In the genomic region with DNA sequence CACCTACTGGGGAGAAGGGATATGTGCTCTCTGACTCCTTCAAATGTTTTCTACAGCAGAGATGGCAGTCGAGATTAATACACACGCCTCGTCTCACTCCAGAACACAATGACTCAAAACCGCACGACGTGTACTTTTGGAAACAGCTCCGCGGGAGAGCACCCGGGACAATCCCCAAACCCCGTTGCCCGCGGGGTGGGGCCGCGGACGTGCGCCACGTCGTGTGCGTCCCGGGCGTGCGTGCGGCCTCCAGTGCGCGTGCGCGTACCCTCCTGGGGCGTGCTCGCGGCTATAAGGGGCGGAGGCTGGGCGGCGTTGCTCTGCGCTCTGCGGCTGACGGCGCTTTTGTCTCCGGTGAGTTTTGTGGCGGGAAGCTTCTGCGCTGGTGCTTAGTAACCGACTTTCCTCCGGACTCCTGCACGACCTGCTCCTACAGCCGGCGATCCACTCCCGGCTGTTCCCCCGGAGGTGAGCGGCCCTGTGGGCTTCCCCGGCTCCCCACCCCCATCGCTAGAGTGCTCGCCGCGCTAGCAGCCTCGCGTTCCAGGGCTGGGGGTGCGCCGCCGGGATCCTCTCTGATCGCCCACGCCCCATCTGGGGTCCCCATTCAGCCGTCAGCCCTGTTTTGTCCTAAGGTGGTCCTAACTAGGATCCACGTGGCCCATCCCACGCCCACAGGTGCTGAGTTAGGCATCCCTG, we compare ENCODE assay signal across 8 cellular contexts. TPM values are rescaled to one million over a fixed set of nuclear protein-coding genes. Genes with fewer than 3 reads are reported as not detected.
DNase-seq lines count a peak whose midpoint lies in the region; ATAC-seq and TF ChIP-seq lines count a peak whose summit lies in the region.

A gene with protein sequence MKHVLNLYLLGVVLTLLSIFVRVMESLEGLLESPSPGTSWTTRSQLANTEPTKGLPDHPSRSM (plus strand): TSS at position 323 of the 699 bp plus-strand sequence. CDS start 1,391 bp downstream, outside the sequence.

- peaks cover 22% of the 10 kb centered on the region for H3K27me3 Mint-ChIP-seq in GM23338 (ENCODE audit: insufficient read depth, low read depth, poor library complexity)
- H3K27me3 Mint-ChIP-seq in activated T-helper 1 cell treated with anti-CD3 and anti-CD28 coated beads, Interleukin-12 subunit alpha, Interleukin-12 subunit beta, Interleukin-2, Interleukin-4 antibody, amounts not matched to agents 30 ng/mL and 10 ng/mL and 1 ng/mL, durations not matched to agents 14 hours and 24 hours and 36 hours (ENCODE audit: insufficient read depth) = peaks cover 16% of the 10 kb centered on the region
- no peaks in the 10 kb centered on the region for H3K27me3 Mint-ChIP-seq in naive B cell

- H3K4me3 ChIP-seq in DOHH2 (ENCODE audit: low read length) (peak within 1 kb of the TSS; percentile 84), GM23338 (peak within 1 kb of the TSS; percentile 99)

- H3K9me2 ChIP-seq in DOHH2 (replicated peaks; ENCODE audit: control insufficient read depth, low read length) (no peaks in the 10 kb centered on the region), GM23338 (ENCODE audit: insufficient read depth) (no peaks in the 10 kb centered on the region)

- H3K4me1 ChIP-seq in DOHH2 (ENCODE audit: control insufficient read depth, low read length) (peaks cover 46% of the 10 kb centered on the region), GM23338 (ENCODE audit: insufficient read depth) (peaks cover 42% of the 10 kb centered on the region)

- H2AFZ ChIP-seq in GM23338 = peak within 1 kb of the TSS; percentile 93

- peak; percentile 88 for DNase-seq in GM23338 (ENCODE audit: low spot score)
- DNase-seq in Kasumi-1 (lab: John Stamatoyannopoulos, UW) = peak; percentile 84 to 87
- DNase-seq in RKO (ENCODE audit: low spot score) = peak; percentile 97
- peak; percentile 95 for DNase-seq in activated T-helper 1 cell treated with anti-CD3 and anti-CD28 coated beads, Interleukin-12 subunit alpha, Interleukin-12 subunit beta, Interleukin-2, Interleukin-4 antibody, amounts not matched to agents 30 ng/mL and 10 ng/mL and 1 ng/mL, durations not matched to agents 14 hours and 24 hours and 36 hours (ENCODE audit: low spot score)
- peak; percentile 96 for DNase-seq in fibroblast of gingiva (ENCODE audit: low read depth)
- DNase-seq in naive B cell = peak; percentile 95
- peak; percentile 94 to 95 for DNase-seq in stimulated activated effector memory CD8-positive, alpha-beta T cell treated with anti-CD3 and anti-CD28 coated beads, Interleukin-12 subunit alpha, Interleukin-12 subunit beta, amount 100 ng/mL, for 72 hours (ENCODE audit: low spot score in 2 of 2)

- peaks cover 13% of the 10 kb centered on the region; the same call in 1 of the 2 replicates for H4K20me1 ChIP-seq in DOHH2 (ENCODE audit: control insufficient read depth, insufficient read depth, low read depth, low read length)
- peaks cover 12% of the 10 kb centered on the region for H4K20me1 ChIP-seq in GM23338 (replicated peaks; ENCODE audit: insufficient read depth)

- ATAC-seq in GM23338 (peak; percentile 62), naive B cell (ENCODE audit: low read depth in 2 of 2) (peak; percentile 89 to 90)
- peak; percentile 92 for ATAC-seq in stimulated activated effector memory CD8-positive, alpha-beta T cell treated with anti-CD3 and anti-CD28 coated beads, Interleukin-12 subunit alpha, Interleukin-12 subunit beta, amount 100 ng/mL, for 72 hours

- intact Hi-C loops in activated T-helper 1 cell treated with anti-CD3 and anti-CD28 coated beads, Interleukin-12 subunit alpha, Interleukin-12 subunit beta, Interleukin-2, Interleukin-4 antibody, amounts not matched to agents 30 ng/mL and 10 ng/mL and 1 ng/mL, durations not matched to agents 14 hours and 24 hours and 36 hours (cut with micrococcal nuclease) = loop anchor here (1.0 to 10.0 kb wide), 12 partner anchors 21 to 1497 kb away; a partner anchor contains a TSS

- TF ChIP-seq CTCF in DOHH2 (IDR thresholded peaks at IDR 0.05; ENCODE audit: low read depth, low read length, poor library complexity, severe bottlenecking) (no peak), GM23338 (conservative IDR thresholded peaks at IDR 0.05; ENCODE audit: low read depth in 2 of 2) (no peak)

- H3K4me3 Mint-ChIP-seq in GM23338 (peak within 1 kb of the TSS; percentile 93), naive B cell (peak within 1 kb of the TSS; percentile 89 to 99 (median 95))
- peak within 1 kb of the TSS; percentile 96 for H3K4me3 Mint-ChIP-seq in activated T-helper 1 cell treated with anti-CD3 and anti-CD28 coated beads, Interleukin-12 subunit alpha, Interleukin-12 subunit beta, Interleukin-2, Interleukin-4 antibody, amounts not matched to agents 30 ng/mL and 10 ng/mL and 1 ng/mL, durations not matched to agents 14 hours and 24 hours and 36 hours
- H3K4me3 Mint-ChIP-seq in stimulated activated effector memory CD8-positive, alpha-beta T cell treated with anti-CD3 and anti-CD28 coated beads, Interleukin-12 subunit alpha, Interleukin-12 subunit beta, amount 100 ng/mL, for 72 hours = peak within 1 kb of the TSS; percentile 90

- H3K4me2 ChIP-seq in DOHH2 (ENCODE audit: low read length) (peak within 1 kb of the TSS; percentile 94), GM23338 (peak within 1 kb of the TSS; percentile 98)

- H3K27ac ChIP-seq in DOHH2 (ENCODE audit: low read depth, low read length) (peak within 1 kb of the TSS; percentile 53), GM23338 (ENCODE audit: low read depth) (peak within 1 kb of the TSS; percentile 87; the same call in 1 of the 2 replicates)

- peaks cover 17% of the 10 kb centered on the region for H3F3A ChIP-seq in DOHH2 (ENCODE audit: control insufficient read depth, insufficient read depth)
- peaks cover 7% of the 10 kb centered on the region; the same call in 1 of the 2 replicates for H3F3A ChIP-seq in GM23338 (replicated peaks; ENCODE audit: low read depth)

- H3K79me2 ChIP-seq in DOHH2 (ENCODE audit: control insufficient read depth, low read length) (peaks cover 51% of the 10 kb centered on the region), GM23338 (replicated peaks; ENCODE audit: insufficient read depth) (peaks cover 35% of the 10 kb centered on the region)

- H3K27me3 ChIP-seq in DOHH2 (ENCODE audit: control insufficient read depth, low read length) = peaks cover 20% of the 10 kb centered on the region
- H3K27me3 ChIP-seq in GM23338 (ENCODE audit: insufficient read depth) = peaks cover 6% of the 10 kb centered on the region

- H3K27ac Mint-ChIP-seq in GM23338 (peak within 1 kb of the TSS; percentile 96), naive B cell (peak within 1 kb of the TSS; percentile 90 to 100 (median 98))
- peak within 1 kb of the TSS; percentile 99 for H3K27ac Mint-ChIP-seq in activated T-helper 1 cell treated with anti-CD3 and anti-CD28 coated beads, Interleukin-12 subunit alpha, Interleukin-12 subunit beta, Interleukin-2, Interleukin-4 antibody, amounts not matched to agents 30 ng/mL and 10 ng/mL and 1 ng/mL, durations not matched to agents 14 hours and 24 hours and 36 hours
- H3K27ac Mint-ChIP-seq in stimulated activated effector memory CD8-positive, alpha-beta T cell treated with anti-CD3 and anti-CD28 coated beads, Interleukin-12 subunit alpha, Interleukin-12 subunit beta, amount 100 ng/mL, for 72 hours = peak within 1 kb of the TSS; percentile 91

- peaks cover 34% of the 10 kb centered on the region for H3K36me3 ChIP-seq in DOHH2 (ENCODE audit: control insufficient read depth, low read length)
- H3K36me3 ChIP-seq in GM23338 (ENCODE audit: insufficient read depth) = no peaks in the 10 kb centered on the region

- H3K4me1 Mint-ChIP-seq in GM23338 (peaks cover 50% of the 10 kb centered on the region), naive B cell (peaks cover 21 to 42% (median 31%) of the 10 kb centered on the region in 3 donors)
- H3K4me1 Mint-ChIP-seq in activated T-helper 1 cell treated with anti-CD3 and anti-CD28 coated beads, Interleukin-12 subunit alpha, Interleukin-12 subunit beta, Interleukin-2, Interleukin-4 antibody, amounts not matched to agents 30 ng/mL and 10 ng/mL and 1 ng/mL, durations not matched to agents 14 hours and 24 hours and 36 hours (ENCODE audit: low read depth) = peaks cover 67% of the 10 kb centered on the region
- H3K4me1 Mint-ChIP-seq in stimulated activated effector memory CD8-positive, alpha-beta T cell treated with anti-CD3 and anti-CD28 coated beads, Interleukin-12 subunit alpha, Interleukin-12 subunit beta, amount 100 ng/mL, for 72 hours = peaks cover 63% of the 10 kb centered on the region

- H3K36me3 Mint-ChIP-seq in GM23338 (ENCODE audit: low read depth) = peaks cover 30% of the 10 kb centered on the region
- H3K36me3 Mint-ChIP-seq in activated T-helper 1 cell treated with anti-CD3 and anti-CD28 coated beads, Interleukin-12 subunit alpha, Interleukin-12 subunit beta, Interleukin-2, Interleukin-4 antibody, amounts not matched to agents 30 ng/mL and 10 ng/mL and 1 ng/mL, durations not matched to agents 14 hours and 24 hours and 36 hours (ENCODE audit: low read depth) = peaks cover 32% of the 10 kb centered on the region
- H3K36me3 Mint-ChIP-seq in naive B cell = no peaks in the 10 kb centered on the region
- peaks cover 59% of the 10 kb centered on the region for H3K36me3 Mint-ChIP-seq in stimulated activated effector memory CD8-positive, alpha-beta T cell treated with anti-CD3 and anti-CD28 coated beads, Interleukin-12 subunit alpha, Interleukin-12 subunit beta, amount 100 ng/mL, for 72 hours

- H3K9me3 Mint-ChIP-seq in GM23338 (no peaks in the 10 kb centered on the region), naive B cell (no peaks in the 10 kb centered on the region)
- H3K9me3 Mint-ChIP-seq in activated T-helper 1 cell treated with anti-CD3 and anti-CD28 coated beads, Interleukin-12 subunit alpha, Interleukin-12 subunit beta, Interleukin-2, Interleukin-4 antibody, amounts not matched to agents 30 ng/mL and 10 ng/mL and 1 ng/mL, durations not matched to agents 14 hours and 24 hours and 36 hours = no peaks in the 10 kb centered on the region
- H3K9me3 Mint-ChIP-seq in stimulated activated effector memory CD8-positive, alpha-beta T cell treated with anti-CD3 and anti-CD28 coated beads, Interleukin-12 subunit alpha, Interleukin-12 subunit beta, amount 100 ng/mL, for 72 hours = no peaks in the 10 kb centered on the region

- no peaks in the 10 kb centered on the region for H3K9me3 ChIP-seq in DOHH2 (ENCODE audit: control insufficient read depth, insufficient read depth, low read length)

RNA-seq across cellular contexts. Expression of the gene that starts here (rescaled TPM):
- total RNA-seq in GM23338 (2014; rRNA removed; shearing (Covaris generic)) = 32.4 and 38.5 TPM in 2 replicates
- polyA plus RNA-seq in GM23338 (2016; fragmentation: Nextera tagmentation; extraction: Ambion mirVana) (57.5 and 70.6 TPM in 2 replicates), naive B cell (ENCODE audit: low read depth in 6 of 6) (10 to 100 TPM; 11.2 to 20.3 (median 13.1) TPM)
- total RNA-seq in activated T-helper 1 cell treated with anti-CD3 and anti-CD28 coated beads, Interleukin-12 subunit alpha, Interleukin-12 subunit beta, Interleukin-2, Interleukin-4 antibody, amounts not matched to agents 30 ng/mL and 10 ng/mL and 1 ng/mL, durations not matched to agents 14 hours and 24 hours and 36 hours = 53.7 and 56.9 TPM in 2 replicates

Comparison
In these comparisons a context has a peak if more than half of its experiments do, and no peak if none do; other contexts are left out.
1. Peak in every context shown above with its lines: DNase-seq, ATAC-seq, H3K4me3 ChIP-seq and H3K27ac ChIP-seq.